ENCODE assay signal across 8 cellular contexts in genomic region chr14:70073924-70074566, GRCh38.
A peak's percentile ranks its signal among the peaks of the same experiment; 100 is the strongest.
DNase-seq lines count a peak whose midpoint lies in the region; ATAC-seq and TF ChIP-seq lines count a peak whose summit lies in the region.

No MANE protein-coding gene starts in this region.

- no peaks in the 10 kb centered on the region for H3K79me2 ChIP-seq in trophoblast cell (ENCODE audit: control insufficient read depth, insufficient read depth, low read length, poor library complexity)

- ATAC-seq in GM21786 (IDR thresholded peaks at IDR 0.05; ENCODE audit: unreplicated experiment) (no peak), GM21576 (IDR thresholded peaks at IDR 0.05; ENCODE audit: unreplicated experiment) (no peak)

- WGBS in trophoblast cell (ENCODE audit: extremely low coverage, insufficient coverage, insufficient read length), result no CpG with 5 or more reads among the region's 3 CpGs

- no peak overlapping the region for H3K23ac ChIP-seq in trophoblast cell (ENCODE audit: low read length)

- H2BK12ac ChIP-seq in trophoblast cell (ENCODE audit: low read length), result no peak overlapping the region

- no peak overlapping the region for H3K4me2 ChIP-seq in trophoblast cell (ENCODE audit: low read length)

- no peak overlapping the region for H4K8ac ChIP-seq in trophoblast cell (ENCODE audit: low read depth, low read length)

- no peak overlapping the region for H4K12ac ChIP-seq in trophoblast cell (ENCODE audit: low read depth, low read length)

- H2AK5ac ChIP-seq in trophoblast cell (ENCODE audit: low read length), result no peak overlapping the region

- H3K14ac ChIP-seq in trophoblast cell (ENCODE audit: low read length), result no peak overlapping the region

- H3K4ac ChIP-seq in trophoblast cell (ENCODE audit: low read depth, low read length), result no peak overlapping the region

- H3K36me3 ChIP-seq in trophoblast cell (ENCODE audit: control insufficient read depth in 1 of 2, insufficient read depth in 2 of 2, low read length in 2 of 2), result no peaks in the 10 kb centered on the region

- TF ChIP-seq CTCF in fibroblast of villous mesenchyme (IDR thresholded peaks at IDR 0.05; ENCODE audit: insufficient read depth, low read depth, low read length), result peak; percentile 67

- no peak overlapping the region for H3K27ac ChIP-seq in trophoblast cell (ENCODE audit: low read depth, low read length)

- no peak overlapping the region for H3K4me3 ChIP-seq in fibroblast of villous mesenchyme (ENCODE audit: low read depth, low read length)
- H3K4me3 ChIP-seq in trophoblast cell (ENCODE audit: low read depth, low read length), result no peak overlapping the region

- no peaks in the 10 kb centered on the region for H3K27me3 ChIP-seq in trophoblast cell (ENCODE audit: insufficient read depth, low read length)

- H3K79me1 ChIP-seq in trophoblast cell (ENCODE audit: low read length), result no peaks in the 10 kb centered on the region

- no peak overlapping the region for H2BK120ac ChIP-seq in trophoblast cell (ENCODE audit: insufficient read depth, low read length, poor library complexity)

- no peak overlapping the region for H2AFZ ChIP-seq in trophoblast cell (ENCODE audit: insufficient read depth, low read length, poor library complexity)

- no peaks in the 10 kb centered on the region for H3K4me1 ChIP-seq in trophoblast cell (ENCODE audit: control insufficient read depth in 1 of 2, insufficient read depth in 2 of 2, low read length in 2 of 2)

- no peak overlapping the region for H3K18ac ChIP-seq in trophoblast cell (ENCODE audit: low read length)

- peak; percentile 68 for DNase-seq in CD1c-positive myeloid dendritic cell (ENCODE audit: extremely low spot score)
- DNase-seq in HCEC 1CT, result peak; percentile 62
- DNase-seq in NCI-H69 (lab: John Stamatoyannopoulos, UW), result peak; percentile 86
- DNase-seq in activated T-cell treated with anti-CD3 and anti-CD28 coated beads for 24 hours (ENCODE audit: low read depth), result peak; percentile 21
- peak; percentile 38 for DNase-seq in fibroblast of villous mesenchyme (ENCODE audit: low read depth)
- DNase-seq in trophoblast cell, result peak; percentile 66 to 90

- H2BK5ac ChIP-seq in trophoblast cell (ENCODE audit: low read depth, low read length, poor library complexity), result no peak overlapping the region

- H3K9me3 ChIP-seq in trophoblast cell (ENCODE audit: insufficient read depth, low read depth, low read length), result no peaks in the 10 kb centered on the region

- no peak overlapping the region for H4K91ac ChIP-seq in trophoblast cell (ENCODE audit: low read depth, low read length)

- no peak overlapping the region for H3K9ac ChIP-seq in trophoblast cell (ENCODE audit: low read length)

Comparison
In these comparisons a context has a peak if more than half of its experiments do, and no peak if none do; other contexts are left out.
1. DNase-seq: peak in every context shown above with its lines; median percentile 86 in NCI-H69; 78 in trophoblast cell; 68 in CD1c-positive myeloid dendritic cell; 62 in HCEC 1CT; 38 in fibroblast of villous mesenchyme; 21 in activated T-cell treated with anti-CD3 and anti-CD28 coated beads for 24 hours.